ENCODE assay signal across 12 cellular contexts in the genomic region with DNA sequence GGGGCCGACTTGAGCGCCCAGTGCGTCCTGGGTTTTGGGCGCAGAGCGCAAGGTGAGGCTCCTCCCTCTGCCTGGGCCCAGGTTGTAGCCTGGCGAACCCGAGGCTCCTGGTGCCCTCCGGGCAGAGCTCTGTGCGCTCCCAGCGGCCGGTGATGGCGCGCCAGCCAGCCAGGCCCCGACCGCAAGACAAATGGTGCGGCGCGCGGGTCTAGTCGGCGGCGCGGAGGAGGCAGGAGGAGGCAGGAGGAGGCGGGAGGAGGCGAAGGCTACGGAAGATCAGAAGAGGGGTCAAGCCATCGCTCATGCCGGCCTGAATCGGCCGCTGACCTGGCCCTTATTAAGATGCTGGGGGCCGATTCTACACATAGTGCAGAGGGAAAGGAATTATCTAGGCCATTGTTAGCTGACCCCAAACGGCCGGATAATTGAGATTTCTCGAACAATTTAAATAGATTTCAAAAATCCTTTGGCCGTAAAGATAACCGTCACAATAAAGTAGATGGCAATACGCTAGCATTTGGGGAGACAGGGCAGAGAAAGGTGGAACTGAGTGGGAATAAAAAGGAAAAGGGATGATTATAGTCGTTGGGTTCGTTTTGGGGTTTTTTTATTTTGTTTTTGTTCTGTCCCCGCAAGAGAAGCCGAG. TPM values are rescaled to one million over a fixed set of nuclear protein-coding genes. Genes with fewer than 3 reads are reported as not detected.
DNase-seq lines count a peak whose midpoint lies in the region; ATAC-seq and TF ChIP-seq lines count a peak whose summit lies in the region.
"Had no signal": no experiment of that assay in that cellular context is flagged by ENCODE, and none has a peak within 500 bp of the region (broad histone marks: within the 10 kb centered on the region; RNA-seq: fewer than 3 reads in every experiment).

No MANE protein-coding gene starts in this region.

- H3K36me3 ChIP-seq in upper lobe of left lung, result no peaks in the 10 kb centered on the region
- H3K36me3 ChIP-seq: prostate gland had no signal

- peaks cover 97% of the 10 kb centered on the region for H3K27me3 Mint-ChIP-seq in activated T-cell treated with anti-CD3 and anti-CD28 coated beads, Interleukin-2, amount 50 U/mL, for 72 hours (ENCODE audit: low read depth)

- TF ChIP-seq POLR2A in upper lobe of left lung (IDR thresholded peaks at IDR 0.05), result no peak

- peaks cover 3% of the 10 kb centered on the region for H3K4me1 Mint-ChIP-seq in activated T-cell treated with anti-CD3 and anti-CD28 coated beads, Interleukin-2, amount 50 U/mL, for 72 hours (ENCODE audit: low read depth)

- H3K27ac ChIP-seq in coronary artery, result peak overlapping the region; percentile 69 to 86
- peak overlapping the region; percentile 77 to 89 (median 86) for H3K27ac ChIP-seq in upper lobe of left lung

- peak overlapping the region; percentile 84 for H3K4me3 ChIP-seq in coronary artery
- peak overlapping the region in 3 of 4 donors; percentile 37 to 53 (median 53) for H3K4me3 ChIP-seq in upper lobe of left lung
- H3K4me3 ChIP-seq: prostate gland had no signal

- TF ChIP-seq CTCF in coronary artery (IDR thresholded peaks at IDR 0.05) (no peak), upper lobe of left lung (IDR thresholded peaks at IDR 0.05) (peak in 2 of 6 experiments; percentile 17 to 23)

- peaks cover 1 to 3% of the 10 kb centered on the region in 2 donors for H3K36me3 Mint-ChIP-seq in activated T-cell treated with anti-CD3 and anti-CD28 coated beads, Interleukin-2, amount 50 U/mL, for 72 hours (ENCODE audit: insufficient read depth in 2 of 2)

- 6 to 8% methylated on average over 30 to 39 of the region's 41 CpGs for WGBS in upper lobe of left lung, 2 donors

- no peak for ATAC-seq in activated T-cell treated with anti-CD3 and anti-CD28 coated beads, Interleukin-2, amount 50 U/mL, for 72 hours (replicated peaks in 1 of 2)
- ATAC-seq in upper lobe of left lung (ENCODE audit: low FRiP score in 2 of 2), result no peak
- no peak for ATAC-seq in HG03342 (IDR thresholded peaks at IDR 0.05; ENCODE audit: unreplicated experiment)

- H3K9me3 ChIP-seq in upper lobe of left lung, result no peaks in the 10 kb centered on the region
- H3K9me3 ChIP-seq: prostate gland had no signal

- peaks cover 0 to 46% (median 16%) of the 10 kb centered on the region in 4 donors for H3K27me3 ChIP-seq in upper lobe of left lung

- no peaks in the 10 kb centered on the region for H3K9me3 Mint-ChIP-seq in activated T-cell treated with anti-CD3 and anti-CD28 coated beads, Interleukin-2, amount 50 U/mL, for 72 hours

- H3K4me3 Mint-ChIP-seq in activated T-cell treated with anti-CD3 and anti-CD28 coated beads, Interleukin-2, amount 50 U/mL, for 72 hours, result no peak overlapping the region

- DNase-seq in activated T-cell treated with anti-CD3 and anti-CD28 coated beads, Interleukin-2, amount 50 U/mL, for 72 hours, result no peak
- DNase-seq in activated T-cell treated with anti-CD3 and anti-CD28 coated beads, Interleukin-2, amount 50 U/mL, for 48 hours, result no peak
- DNase-seq in coronary artery (ENCODE audit: low spot score) (no peak), iPS-NIHi7 (ENCODE audit: extremely low spot score) (peak; percentile 71), upper lobe of left lung (peak in 1 of 2 donors; percentile 81), NCI-H2081 (lab: John Stamatoyannopoulos, UW) (no peak)
- no peak for DNase-seq in stimulated activated naive CD4-positive, alpha-beta T cell (lab: John Stamatoyannopoulos, UW)
- DNase-seq: NCI-H446 treated with DMSO at 0.1 percent for 48 hours had no signal

- peaks cover 0 to 6% (median 0%) of the 10 kb centered on the region in 4 donors for H3K4me1 ChIP-seq in upper lobe of left lung
- H3K4me1 ChIP-seq: prostate gland had no signal

- peak overlapping the region; percentile 71 for H3K27ac Mint-ChIP-seq in activated T-cell treated with anti-CD3 and anti-CD28 coated beads, Interleukin-2, amount 50 U/mL, for 72 hours

- TF ChIP-seq EP300 in upper lobe of left lung (IDR thresholded peaks at IDR 0.05), result no peak

RNA-seq across cellular contexts. Expression of a gene that starts 2.8 kb away (rescaled TPM):
- not detected for total RNA-seq in activated T-cell treated with anti-CD3 and anti-CD28 coated beads, Interleukin-2, amount 50 U/mL, for 72 hours
- total RNA-seq in upper lobe of left lung, result 10 to 100 TPM in 5 of 6 donors, 1 to 10 TPM in 1; 9.7 to 24.0 (median 17.9) TPM
- total RNA-seq: kidney epithelial cell, MCF 10A had no signal

Comparison
In these comparisons a context has a peak if more than half of its experiments do, and no peak if none do; other contexts are left out.
1. RNA of a gene that starts 2.8 kb away (total RNA-seq): 9.7 to 24.0 TPM in upper lobe of left lung; not detected in activated T-cell treated with anti-CD3 and anti-CD28 coated beads, Interleukin-2, amount 50 U/mL, for 72 hours; every median in the first group is over 10 times any median in the second.